Comparison of ENCODE assay signal across 11 cellular contexts in genomic region chr17:32878211-32878610, GRCh38. TPM values are rescaled to one million over a fixed set of nuclear protein-coding genes. Genes with fewer than 3 reads are reported as not detected.
DNase-seq lines count a peak whose midpoint lies in the region; ATAC-seq and TF ChIP-seq lines count a peak whose summit lies in the region.
"Had no signal": no experiment of that assay in that cellular context is flagged by ENCODE, and none has a peak within 500 bp of the region (broad histone marks: within the 10 kb centered on the region; RNA-seq: fewer than 3 reads in every experiment).

No MANE protein-coding gene starts in this region.

- no peak for TF ChIP-seq EP300 in suprapubic skin (IDR thresholded peaks at IDR 0.05)

- H3K27ac ChIP-seq in body of pancreas (peak overlapping the region in 1 of 4 donors; percentile 77), left lung (peak overlapping the region in 1 of 2 donors; percentile 76), suprapubic skin (peak overlapping the region; percentile 99)

- no peak for TF ChIP-seq POLR2A in body of pancreas (IDR thresholded peaks at IDR 0.05)
- no peak for TF ChIP-seq POLR2A in suprapubic skin (IDR thresholded peaks at IDR 0.05)

- DNase-seq in GM04504 (ENCODE audit: low read depth): peak; percentile 82
- DNase-seq in body of pancreas: peak; percentile 27 to 57 (median 47)
- peak in 1 of 2 donors; percentile 69 for DNase-seq in left lung
- peak; percentile 83 to 86 for DNase-seq in suprapubic skin (ENCODE audit: low spot score in 2 of 2)
- no peak for DNase-seq in NCI-H2227 treated with DMSO at 0.1 percent for 48 hours (lab: John Stamatoyannopoulos, UW)
- DNase-seq in glutamatergic neuron: no peak
- DNase-seq: KG1, NCI-H2171 treated with DMSO at 0.1 percent for 48 hours, nephron progenitor cell had no signal

- H3K27me3 Mint-ChIP-seq in glutamatergic neuron (ENCODE audit: unreplicated experiment): peaks cover 3% of the 10 kb centered on the region

- H3K4me1 ChIP-seq in body of pancreas (peaks cover 9% of the 10 kb centered on the region), left lung (peaks cover 11 to 22% of the 10 kb centered on the region in 2 donors), suprapubic skin (peaks cover 26% of the 10 kb centered on the region)

- H3K4me3 Mint-ChIP-seq in glutamatergic neuron (ENCODE audit: unreplicated experiment): no peak overlapping the region

- H3K36me3 ChIP-seq in body of pancreas (replicated peaks in 1 of 2; ENCODE audit: insufficient read depth in 1 of 2, low read depth in 2 of 2): no peaks in the 10 kb centered on the region
- H3K36me3 ChIP-seq in left lung: no peaks in the 10 kb centered on the region
- no peaks in the 10 kb centered on the region for H3K36me3 ChIP-seq in suprapubic skin

- peaks cover 11% of the 10 kb centered on the region for H3K9me3 Mint-ChIP-seq in glutamatergic neuron (ENCODE audit: unreplicated experiment)
- H3K9me3 Mint-ChIP-seq: nephron progenitor cell had no signal

- intact Hi-C loops in body of pancreas (cut with DNase I) (loop anchor here (10.0 kb wide), 1 partner anchor 93 kb away; no protein-coding TSS in a partner anchor), left lung (cut with DNase I) (loop anchor here in 1 of 2 donors (5.0 kb wide), 1 partner anchor 96 kb away; no protein-coding TSS in a partner anchor)

- no peak overlapping the region for H3K27ac Mint-ChIP-seq in glutamatergic neuron (ENCODE audit: unreplicated experiment)
- H3K27ac Mint-ChIP-seq: nephron progenitor cell had no signal

- H3K4me3 ChIP-seq in body of pancreas (no peak overlapping the region), left lung (no peak overlapping the region), suprapubic skin (no peak overlapping the region)

- H3K4me1 Mint-ChIP-seq in glutamatergic neuron (ENCODE audit: low read depth, unreplicated experiment): peaks cover 9% of the 10 kb centered on the region

- no peak for TF ChIP-seq CTCF in body of pancreas (IDR thresholded peaks at IDR 0.05)
- no peak for TF ChIP-seq CTCF in left lung (IDR thresholded peaks at IDR 0.05)
- no peak for TF ChIP-seq CTCF in suprapubic skin (IDR thresholded peaks at IDR 0.05)
- no peak for TF ChIP-seq CTCF in glutamatergic neuron (IDR thresholded peaks at IDR 0.05; ENCODE audit: partially characterized antibody, unreplicated experiment)

- H3K27me3 ChIP-seq in body of pancreas: no peaks in the 10 kb centered on the region
- peaks cover 0 to 25% of the 10 kb centered on the region in 2 donors for H3K27me3 ChIP-seq in left lung
- H3K27me3 ChIP-seq in suprapubic skin: no peaks in the 10 kb centered on the region

- 55 to 73% methylated on average over 3 of the region's 3 CpGs for WGBS in body of pancreas, 2 donors
- 70% methylated on average over 3 of the region's 3 CpGs for WGBS in suprapubic skin

- H3K9me3 ChIP-seq in body of pancreas: no peaks in the 10 kb centered on the region
- no peaks in the 10 kb centered on the region for H3K9me3 ChIP-seq in left lung
- no peaks in the 10 kb centered on the region for H3K9me3 ChIP-seq in suprapubic skin

- ATAC-seq in body of pancreas (no peak), left lung (peak; percentile 29), GM21515 (IDR thresholded peaks at IDR 0.05; ENCODE audit: unreplicated experiment) (no peak), GM19452 (IDR thresholded peaks at IDR 0.05; ENCODE audit: unreplicated experiment) (no peak)

- H3K36me3 Mint-ChIP-seq in glutamatergic neuron (ENCODE audit: unreplicated experiment): no peaks in the 10 kb centered on the region

RNA-seq across cellular contexts. Expression of gene MYO1D, which starts 1.3 kb away (rescaled TPM):
- total RNA-seq in body of pancreas: 10 to 100 TPM; 21.4 to 48.3 TPM
- total RNA-seq in left lung: 10 to 100 TPM; 62.0 to 92.8 TPM
- 10 to 100 TPM; 70.5 to 92.3 (median 72.7) TPM for total RNA-seq in suprapubic skin
- 5.3 TPM for total RNA-seq in glutamatergic neuron (ENCODE audit: unreplicated experiment)

RNA-seq across cellular contexts. Expression of gene TMEM98, which starts 49.7 kb away (rescaled TPM):
- total RNA-seq in body of pancreas: 10 to 100 TPM; 88.2 to 99.2 TPM
- total RNA-seq in left lung: 100 to 1,000 TPM in 1 of 2 donors, 10 to 100 TPM in 1; 57.1 to 142 TPM
- total RNA-seq in suprapubic skin: 10 to 100 TPM; 17.7 to 31.3 (median 30.3) TPM
- total RNA-seq in glutamatergic neuron (ENCODE audit: unreplicated experiment): 62.3 TPM

Comparison
In these comparisons a context has a peak if more than half of its experiments do, and no peak if none do; other contexts are left out.
1. DNase-seq: peak in GM04504 (single experiment), body of pancreas (4 of 4) and suprapubic skin (2 of 2); none in NCI-H2227 treated with DMSO at 0.1 percent for 48 hours (single experiment) and glutamatergic neuron (single experiment).